1 cellular context compared by ENCODE assay signal in genomic region chr15:84781505-84781904, GRCh38.
TF ChIP-seq lines count a peak whose summit lies in the region.

No MANE protein-coding gene starts in this region.

TF ChIP-seq in WTC11, 78 proteins besides CTCF, POLR2A, EP300 and RAD21 (continued from another document):
- TF ChIP-seq ELF4 (CRISPR knock-in tag; IDR thresholded peaks at IDR 0.05; ENCODE audit: low read depth) = no peak
